In the genomic region with DNA sequence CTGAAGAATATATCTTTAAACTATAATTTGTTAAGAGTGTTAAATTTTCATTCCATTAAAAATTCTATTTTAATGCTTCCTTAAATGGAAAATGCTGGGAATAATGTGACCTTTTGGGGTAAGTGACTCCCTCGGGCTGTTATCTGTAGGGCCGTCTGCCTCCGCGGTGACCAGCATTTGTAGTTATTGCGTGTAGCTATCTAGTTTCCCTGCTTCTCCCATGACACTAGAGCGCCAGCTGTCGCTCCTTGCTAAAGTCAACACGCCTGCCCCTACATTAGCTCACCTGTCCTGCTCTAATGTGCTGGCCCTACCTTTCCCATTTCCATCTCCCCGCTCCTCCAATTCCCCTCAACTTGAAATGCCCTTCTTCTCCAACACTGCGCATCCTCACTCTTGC, we compare ENCODE assay signal across 1 cellular context.
TF ChIP-seq lines count a peak whose summit lies in the region.

No MANE protein-coding gene starts in this region.

TF ChIP-seq in K562, 482 proteins besides CTCF, POLR2A, EP300 and RAD21 (continued from another document and continues in another):
- TF ChIP-seq, protein P1, sequence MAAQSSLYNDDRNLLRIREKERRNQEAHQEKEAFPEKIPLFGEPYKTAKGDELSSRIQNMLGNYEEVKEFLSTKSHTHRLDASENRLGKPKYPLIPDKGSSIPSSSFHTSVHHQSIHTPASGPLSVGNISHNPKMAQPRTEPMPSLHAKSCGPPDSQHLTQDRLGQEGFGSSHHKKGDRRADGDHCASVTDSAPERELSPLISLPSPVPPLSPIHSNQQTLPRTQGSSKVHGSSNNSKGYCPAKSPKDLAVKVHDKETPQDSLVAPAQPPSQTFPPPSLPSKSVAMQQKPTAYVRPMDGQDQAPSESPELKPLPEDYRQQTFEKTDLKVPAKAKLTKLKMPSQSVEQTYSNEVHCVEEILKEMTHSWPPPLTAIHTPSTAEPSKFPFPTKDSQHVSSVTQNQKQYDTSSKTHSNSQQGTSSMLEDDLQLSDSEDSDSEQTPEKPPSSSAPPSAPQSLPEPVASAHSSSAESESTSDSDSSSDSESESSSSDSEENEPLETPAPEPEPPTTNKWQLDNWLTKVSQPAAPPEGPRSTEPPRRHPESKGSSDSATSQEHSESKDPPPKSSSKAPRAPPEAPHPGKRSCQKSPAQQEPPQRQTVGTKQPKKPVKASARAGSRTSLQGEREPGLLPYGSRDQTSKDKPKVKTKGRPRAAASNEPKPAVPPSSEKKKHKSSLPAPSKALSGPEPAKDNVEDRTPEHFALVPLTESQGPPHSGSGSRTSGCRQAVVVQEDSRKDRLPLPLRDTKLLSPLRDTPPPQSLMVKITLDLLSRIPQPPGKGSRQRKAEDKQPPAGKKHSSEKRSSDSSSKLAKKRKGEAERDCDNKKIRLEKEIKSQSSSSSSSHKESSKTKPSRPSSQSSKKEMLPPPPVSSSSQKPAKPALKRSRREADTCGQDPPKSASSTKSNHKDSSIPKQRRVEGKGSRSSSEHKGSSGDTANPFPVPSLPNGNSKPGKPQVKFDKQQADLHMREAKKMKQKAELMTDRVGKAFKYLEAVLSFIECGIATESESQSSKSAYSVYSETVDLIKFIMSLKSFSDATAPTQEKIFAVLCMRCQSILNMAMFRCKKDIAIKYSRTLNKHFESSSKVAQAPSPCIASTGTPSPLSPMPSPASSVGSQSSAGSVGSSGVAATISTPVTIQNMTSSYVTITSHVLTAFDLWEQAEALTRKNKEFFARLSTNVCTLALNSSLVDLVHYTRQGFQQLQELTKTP (IDR thresholded peaks at IDR 0.05; ENCODE audit: low read depth in 1 of 2, partially characterized antibody in 2 of 2): no peak
- TF ChIP-seq GTF2E2 (tag; IDR thresholded peaks at IDR 0.05) (0 out of 2 replicates have a peak, but pooled peaks have one; percentile 11), KLF16 (IDR thresholded peaks at IDR 0.05) (peak; percentile 60; the same call in 1 of the 2 replicates), CREM (IDR thresholded peaks at IDR 0.05; ENCODE audit: low read depth) (peak; percentile 56; the same call in 1 of the 2 replicates), DMBX1 (CRISPR knock-in tag; IDR thresholded peaks at IDR 0.05; ENCODE audit: borderline replicate concordance) (no peak), KDM4B (IDR thresholded peaks at IDR 0.05; ENCODE audit: borderline replicate concordance in 2 of 2, low read depth in 1 of 2) (no peak), RCOR1 (IDR thresholded peaks at IDR 0.05; ENCODE audit: borderline replicate concordance in 1 of 2, low read depth in 2 of 2, low read length in 2 of 2) (0 out of 4 replicates have a peak, but pooled peaks of 1 of the 2 experiments have one; percentile 27), EZH2 (IDR thresholded peaks at IDR 0.05; ENCODE audit: borderline replicate concordance, low read depth, low read length) (no peak), FOXK2 (conservative IDR thresholded peaks at IDR 0.05 in 1 of 2, IDR thresholded peaks at IDR 0.05 in 1 of 2; ENCODE audit: low read depth in 2 of 2) (peak in 1 of 2 experiments; percentile 52; a peak in 1 of 4 replicates), HDAC1 (IDR thresholded peaks at IDR 0.05) (no peak), CBFA2T2 (conservative IDR thresholded peaks at IDR 0.05) (peak; percentile 69), ZNF79 (CRISPR knock-in tag; IDR thresholded peaks at IDR 0.05; ENCODE audit: low read depth) (no peak), GATA2 (CRISPR knock-in tag; IDR thresholded peaks at IDR 0.05) (peak; percentile 14; the same call in 1 of the 2 replicates), SAFB (IDR thresholded peaks at IDR 0.05; ENCODE audit: borderline replicate concordance, low read depth, low read length) (no peak), ZEB2 (IDR thresholded peaks at IDR 0.05) (peak; percentile 34; the same call in 1 of the 2 replicates), TARDBP (IDR thresholded peaks at IDR 0.05) (no peak), ZFX (CRISPR knock-in tag; IDR thresholded peaks at IDR 0.05) (no peak), ZNF764 (CRISPR knock-in tag; IDR thresholded peaks at IDR 0.05; ENCODE audit: low read depth) (no peak), ZNF644 (tag; IDR thresholded peaks at IDR 0.05; ENCODE audit: low read depth) (no peak), NFE2 (IDR thresholded peaks at IDR 0.05; ENCODE audit: low read depth) (0 out of 2 replicates have a peak, but pooled peaks have one; percentile 3), CCNT2 (IDR thresholded peaks at IDR 0.05; ENCODE audit: borderline replicate concordance, extremely low read depth, insufficient read length, low read depth, low read length) (peak; percentile 20), MYBL2 (IDR thresholded peaks at IDR 0.05; ENCODE audit: low read depth) (no peak), MYBL2 (CRISPR knock-in tag; IDR thresholded peaks at IDR 0.05; ENCODE audit: borderline replicate concordance) (no peak), CAMTA2 (CRISPR knock-in tag; conservative IDR thresholded peaks at IDR 0.05) (no peak), RAD51 (IDR thresholded peaks at IDR 0.05; ENCODE audit: borderline replicate concordance, low read depth) (no peak), ADNP (tag; IDR thresholded peaks at IDR 0.05) (no peak), KLF10 (CRISPR knock-in tag; IDR thresholded peaks at IDR 0.05) (no peak), ZNF197 (CRISPR knock-in tag; IDR thresholded peaks at IDR 0.05; ENCODE audit: low read depth) (no peak), JUND (IDR thresholded peaks at IDR 0.05; ENCODE audit: borderline replicate concordance, low read depth, low read length) (0 out of 2 replicates have a peak, but pooled peaks have one; percentile 23), JUND (tag; IDR thresholded peaks at IDR 0.05; ENCODE audit: borderline replicate concordance, low read depth, low read length) (no peak; the same call in 2 of the 3 replicates), FOXK1 (CRISPR knock-in tag; IDR thresholded peaks at IDR 0.05; ENCODE audit: borderline replicate concordance) (no peak)
- TF ChIP-seq, protein P2, sequence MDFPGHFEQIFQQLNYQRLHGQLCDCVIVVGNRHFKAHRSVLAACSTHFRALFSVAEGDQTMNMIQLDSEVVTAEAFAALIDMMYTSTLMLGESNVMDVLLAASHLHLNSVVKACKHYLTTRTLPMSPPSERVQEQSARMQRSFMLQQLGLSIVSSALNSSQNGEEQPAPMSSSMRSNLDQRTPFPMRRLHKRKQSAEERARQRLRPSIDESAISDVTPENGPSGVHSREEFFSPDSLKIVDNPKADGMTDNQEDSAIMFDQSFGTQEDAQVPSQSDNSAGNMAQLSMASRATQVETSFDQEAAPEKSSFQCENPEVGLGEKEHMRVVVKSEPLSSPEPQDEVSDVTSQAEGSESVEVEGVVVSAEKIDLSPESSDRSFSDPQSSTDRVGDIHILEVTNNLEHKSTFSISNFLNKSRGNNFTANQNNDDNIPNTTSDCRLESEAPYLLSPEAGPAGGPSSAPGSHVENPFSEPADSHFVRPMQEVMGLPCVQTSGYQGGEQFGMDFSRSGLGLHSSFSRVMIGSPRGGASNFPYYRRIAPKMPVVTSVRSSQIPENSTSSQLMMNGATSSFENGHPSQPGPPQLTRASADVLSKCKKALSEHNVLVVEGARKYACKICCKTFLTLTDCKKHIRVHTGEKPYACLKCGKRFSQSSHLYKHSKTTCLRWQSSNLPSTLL (IDR thresholded peaks at IDR 0.05): no peak
- TF ChIP-seq, protein P3, sequence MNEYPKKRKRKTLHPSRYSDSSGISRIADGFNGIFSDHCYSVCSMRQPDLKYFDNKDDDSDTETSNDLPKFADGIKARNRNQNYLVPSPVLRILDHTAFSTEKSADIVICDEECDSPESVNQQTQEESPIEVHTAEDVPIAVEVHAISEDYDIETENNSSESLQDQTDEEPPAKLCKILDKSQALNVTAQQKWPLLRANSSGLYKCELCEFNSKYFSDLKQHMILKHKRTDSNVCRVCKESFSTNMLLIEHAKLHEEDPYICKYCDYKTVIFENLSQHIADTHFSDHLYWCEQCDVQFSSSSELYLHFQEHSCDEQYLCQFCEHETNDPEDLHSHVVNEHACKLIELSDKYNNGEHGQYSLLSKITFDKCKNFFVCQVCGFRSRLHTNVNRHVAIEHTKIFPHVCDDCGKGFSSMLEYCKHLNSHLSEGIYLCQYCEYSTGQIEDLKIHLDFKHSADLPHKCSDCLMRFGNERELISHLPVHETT (CRISPR knock-in tag; conservative IDR thresholded peaks at IDR 0.05 in 1 of 2, IDR thresholded peaks at IDR 0.05 in 1 of 2): 0 out of 4 replicates have a peak, but pooled peaks of 1 of the 2 experiments have one; percentile 26
- TF ChIP-seq, protein P4, sequence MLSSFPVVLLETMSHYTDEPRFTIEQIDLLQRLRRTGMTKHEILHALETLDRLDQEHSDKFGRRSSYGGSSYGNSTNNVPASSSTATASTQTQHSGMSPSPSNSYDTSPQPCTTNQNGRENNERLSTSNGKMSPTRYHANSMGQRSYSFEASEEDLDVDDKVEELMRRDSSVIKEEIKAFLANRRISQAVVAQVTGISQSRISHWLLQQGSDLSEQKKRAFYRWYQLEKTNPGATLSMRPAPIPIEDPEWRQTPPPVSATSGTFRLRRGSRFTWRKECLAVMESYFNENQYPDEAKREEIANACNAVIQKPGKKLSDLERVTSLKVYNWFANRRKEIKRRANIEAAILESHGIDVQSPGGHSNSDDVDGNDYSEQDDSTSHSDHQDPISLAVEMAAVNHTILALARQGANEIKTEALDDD (IDR thresholded peaks at IDR 0.05): peak; percentile 74
- TF ChIP-seq, protein P5, sequence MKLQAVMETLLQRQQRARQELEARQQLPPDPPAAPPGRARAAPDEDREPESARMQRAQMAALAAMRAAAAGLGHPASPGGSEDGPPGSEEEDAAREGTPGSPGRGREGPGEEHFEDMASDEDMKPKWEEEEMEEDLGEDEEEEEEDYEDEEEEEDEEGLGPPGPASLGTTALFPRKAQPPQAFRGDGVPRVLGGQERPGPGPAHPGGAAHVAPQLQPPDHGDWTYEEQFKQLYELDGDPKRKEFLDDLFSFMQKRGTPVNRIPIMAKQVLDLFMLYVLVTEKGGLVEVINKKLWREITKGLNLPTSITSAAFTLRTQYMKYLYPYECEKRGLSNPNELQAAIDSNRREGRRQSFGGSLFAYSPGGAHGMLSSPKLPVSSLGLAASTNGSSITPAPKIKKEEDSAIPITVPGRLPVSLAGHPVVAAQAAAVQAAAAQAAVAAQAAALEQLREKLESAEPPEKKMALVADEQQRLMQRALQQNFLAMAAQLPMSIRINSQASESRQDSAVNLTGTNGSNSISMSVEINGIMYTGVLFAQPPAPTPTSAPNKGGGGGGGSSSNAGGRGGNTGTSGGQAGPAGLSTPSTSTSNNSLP (IDR thresholded peaks at IDR 0.05; ENCODE audit: borderline replicate concordance, low read depth, low read length): no peak
- TF ChIP-seq, protein P6, sequence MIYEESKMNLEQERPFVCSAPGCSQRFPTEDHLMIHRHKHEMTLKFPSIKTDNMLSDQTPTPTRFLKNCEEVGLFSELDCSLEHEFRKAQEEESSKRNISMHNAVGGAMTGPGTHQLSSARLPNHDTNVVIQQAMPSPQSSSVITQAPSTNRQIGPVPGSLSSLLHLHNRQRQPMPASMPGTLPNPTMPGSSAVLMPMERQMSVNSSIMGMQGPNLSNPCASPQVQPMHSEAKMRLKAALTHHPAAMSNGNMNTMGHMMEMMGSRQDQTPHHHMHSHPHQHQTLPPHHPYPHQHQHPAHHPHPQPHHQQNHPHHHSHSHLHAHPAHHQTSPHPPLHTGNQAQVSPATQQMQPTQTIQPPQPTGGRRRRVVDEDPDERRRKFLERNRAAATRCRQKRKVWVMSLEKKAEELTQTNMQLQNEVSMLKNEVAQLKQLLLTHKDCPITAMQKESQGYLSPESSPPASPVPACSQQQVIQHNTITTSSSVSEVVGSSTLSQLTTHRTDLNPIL (CRISPR knock-in tag; IDR thresholded peaks at IDR 0.05): no peak
- TF ChIP-seq, protein P7, sequence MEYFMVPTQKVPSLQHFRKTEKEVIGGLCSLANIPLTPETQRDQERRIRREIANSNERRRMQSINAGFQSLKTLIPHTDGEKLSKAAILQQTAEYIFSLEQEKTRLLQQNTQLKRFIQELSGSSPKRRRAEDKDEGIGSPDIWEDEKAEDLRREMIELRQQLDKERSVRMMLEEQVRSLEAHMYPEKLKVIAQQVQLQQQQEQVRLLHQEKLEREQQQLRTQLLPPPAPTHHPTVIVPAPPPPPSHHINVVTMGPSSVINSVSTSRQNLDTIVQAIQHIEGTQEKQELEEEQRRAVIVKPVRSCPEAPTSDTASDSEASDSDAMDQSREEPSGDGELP (CRISPR knock-in tag; IDR thresholded peaks at IDR 0.05; ENCODE audit: borderline replicate concordance): peak; percentile 65
- TF ChIP-seq, protein P8, sequence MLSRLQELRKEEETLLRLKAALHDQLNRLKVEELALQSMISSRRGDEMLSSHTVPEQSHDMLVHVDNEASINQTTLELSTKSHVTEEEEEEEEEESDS (CRISPR knock-in tag; IDR thresholded peaks at IDR 0.05): no peak
- TF ChIP-seq, protein P9, sequence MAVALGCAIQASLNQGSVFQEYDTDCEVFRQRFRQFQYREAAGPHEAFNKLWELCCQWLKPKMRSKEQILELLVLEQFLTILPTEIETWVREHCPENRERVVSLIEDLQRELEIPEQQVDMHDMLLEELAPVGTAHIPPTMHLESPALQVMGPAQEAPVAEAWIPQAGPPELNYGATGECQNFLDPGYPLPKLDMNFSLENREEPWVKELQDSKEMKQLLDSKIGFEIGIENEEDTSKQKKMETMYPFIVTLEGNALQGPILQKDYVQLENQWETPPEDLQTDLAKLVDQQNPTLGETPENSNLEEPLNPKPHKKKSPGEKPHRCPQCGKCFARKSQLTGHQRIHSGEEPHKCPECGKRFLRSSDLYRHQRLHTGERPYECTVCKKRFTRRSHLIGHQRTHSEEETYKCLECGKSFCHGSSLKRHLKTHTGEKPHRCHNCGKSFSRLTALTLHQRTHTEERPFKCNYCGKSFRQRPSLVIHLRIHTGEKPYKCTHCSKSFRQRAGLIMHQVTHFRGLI (CRISPR knock-in tag; IDR thresholded peaks at IDR 0.05): no peak
- TF ChIP-seq, protein P10, sequence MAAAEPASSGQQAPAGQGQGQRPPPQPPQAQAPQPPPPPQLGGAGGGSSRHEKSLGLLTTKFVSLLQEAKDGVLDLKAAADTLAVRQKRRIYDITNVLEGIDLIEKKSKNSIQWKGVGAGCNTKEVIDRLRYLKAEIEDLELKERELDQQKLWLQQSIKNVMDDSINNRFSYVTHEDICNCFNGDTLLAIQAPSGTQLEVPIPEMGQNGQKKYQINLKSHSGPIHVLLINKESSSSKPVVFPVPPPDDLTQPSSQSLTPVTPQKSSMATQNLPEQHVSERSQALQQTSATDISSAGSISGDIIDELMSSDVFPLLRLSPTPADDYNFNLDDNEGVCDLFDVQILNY (CRISPR knock-in tag; IDR thresholded peaks at IDR 0.05): no peak
- TF ChIP-seq, protein P11, sequence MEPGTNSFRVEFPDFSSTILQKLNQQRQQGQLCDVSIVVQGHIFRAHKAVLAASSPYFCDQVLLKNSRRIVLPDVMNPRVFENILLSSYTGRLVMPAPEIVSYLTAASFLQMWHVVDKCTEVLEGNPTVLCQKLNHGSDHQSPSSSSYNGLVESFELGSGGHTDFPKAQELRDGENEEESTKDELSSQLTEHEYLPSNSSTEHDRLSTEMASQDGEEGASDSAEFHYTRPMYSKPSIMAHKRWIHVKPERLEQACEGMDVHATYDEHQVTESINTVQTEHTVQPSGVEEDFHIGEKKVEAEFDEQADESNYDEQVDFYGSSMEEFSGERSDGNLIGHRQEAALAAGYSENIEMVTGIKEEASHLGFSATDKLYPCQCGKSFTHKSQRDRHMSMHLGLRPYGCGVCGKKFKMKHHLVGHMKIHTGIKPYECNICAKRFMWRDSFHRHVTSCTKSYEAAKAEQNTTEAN (CRISPR knock-in tag; IDR thresholded peaks at IDR 0.05): no peak
- TF ChIP-seq, protein P12, sequence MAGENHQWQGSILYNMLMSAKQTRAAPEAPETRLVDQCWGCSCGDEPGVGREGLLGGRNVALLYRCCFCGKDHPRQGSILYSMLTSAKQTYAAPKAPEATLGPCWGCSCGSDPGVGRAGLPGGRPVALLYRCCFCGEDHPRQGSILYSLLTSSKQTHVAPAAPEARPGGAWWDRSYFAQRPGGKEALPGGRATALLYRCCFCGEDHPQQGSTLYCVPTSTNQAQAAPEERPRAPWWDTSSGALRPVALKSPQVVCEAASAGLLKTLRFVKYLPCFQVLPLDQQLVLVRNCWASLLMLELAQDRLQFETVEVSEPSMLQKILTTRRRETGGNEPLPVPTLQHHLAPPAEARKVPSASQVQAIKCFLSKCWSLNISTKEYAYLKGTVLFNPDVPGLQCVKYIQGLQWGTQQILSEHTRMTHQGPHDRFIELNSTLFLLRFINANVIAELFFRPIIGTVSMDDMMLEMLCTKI (IDR thresholded peaks at IDR 0.05; ENCODE audit: partially characterized antibody): no peak
